Comparison of ENCODE assay signal across 22 cellular contexts in genomic region chr2:156181208-156181607, GRCh38.
DNase-seq lines count a peak whose midpoint lies in the region; ATAC-seq and TF ChIP-seq lines count a peak whose summit lies in the region.
"Had no signal": no experiment of that assay in that cellular context is flagged by ENCODE, and none has a peak within 500 bp of the region (broad histone marks: within the 10 kb centered on the region; RNA-seq: fewer than 3 reads in every experiment).

No MANE protein-coding gene starts in this region.

- intact Hi-C loops in Caco-2 (cut with micrococcal nuclease; ENCODE audit: unreplicated experiment) (no loop called here), colonic mucosa (cut with DNase I) (no loop called here)

- H3K4me1 Mint-ChIP-seq in Caco-2 (ENCODE audit: low read depth, unreplicated experiment): peaks cover 13% of the 10 kb centered on the region

- BruUV-seq in Caco-2 (replicated peaks; lab: Mats Ljungman, UMichigan): no TSS peak

- H3K79me2 ChIP-seq in osteoblast (ENCODE audit: insufficient read depth, low read length): no peaks in the 10 kb centered on the region
- H3K79me2 ChIP-seq: parathyroid adenoma had no signal

- no peaks in the 10 kb centered on the region for H3K27me3 ChIP-seq in Caco-2 (replicated peaks; ENCODE audit: control insufficient read depth, insufficient read depth, low read length)
- no peaks in the 10 kb centered on the region for H3K27me3 ChIP-seq in colonic mucosa
- no peaks in the 10 kb centered on the region for H3K27me3 ChIP-seq in mucosa of stomach (ENCODE audit: control insufficient read depth, insufficient read depth, low read length)
- no peaks in the 10 kb centered on the region for H3K27me3 ChIP-seq in osteoblast (ENCODE audit: insufficient read depth, low read length)
- H3K27me3 ChIP-seq: BLaER1 treated with 17β-estradiol and CSF1 and Interleukin-3, amounts not matched to agents 10 nM and 100 nM; Peyer's patch; SJSA1 had no signal

- no peaks in the 10 kb centered on the region for H3K9me3 Mint-ChIP-seq in Caco-2 (ENCODE audit: unreplicated experiment)
- H3K9me3 Mint-ChIP-seq: natural killer cell treated with Interleukin-12 subunit alpha and Interleukin-12 subunit beta and Interleukin-15 and Interleukin-18, amount 100 ng/mL, for 72 hours had no signal

- H3K4me3 ChIP-seq in Caco-2 (ENCODE audit: low read depth, low read length): no peak overlapping the region
- no peak overlapping the region for H3K4me3 ChIP-seq in colonic mucosa
- H3K4me3 ChIP-seq in mucosa of stomach (ENCODE audit: low read length): no peak overlapping the region
- no peak overlapping the region for H3K4me3 ChIP-seq in osteoblast (ENCODE audit: insufficient read depth, low read length)
- H3K4me3 ChIP-seq: BLaER1 treated with 17β-estradiol and CSF1 and Interleukin-3, amounts not matched to agents 10 nM and 100 nM; Peyer's patch; SJSA1 had no signal

- no peak for TF ChIP-seq POLR2A in erythroblast (IDR thresholded peaks at IDR 0.05; ENCODE audit: low read length)

- no peaks in the 10 kb centered on the region for H3K27me3 Mint-ChIP-seq in Caco-2 (ENCODE audit: insufficient read depth, unreplicated experiment)

- H3K9ac ChIP-seq in colonic mucosa (ENCODE audit: low read depth in 2 of 2, low read length in 2 of 2): peak overlapping the region in 1 of 2 donors; percentile 4
- H3K9ac ChIP-seq in mucosa of stomach (ENCODE audit: low read length): peak overlapping the region; percentile 31
- H3K9ac ChIP-seq: parathyroid adenoma had no signal

- peaks cover 5% of the 10 kb centered on the region for H3K36me3 Mint-ChIP-seq in Caco-2 (ENCODE audit: insufficient read depth, unreplicated experiment)
- H3K36me3 Mint-ChIP-seq: natural killer cell treated with Interleukin-12 subunit alpha and Interleukin-12 subunit beta and Interleukin-15 and Interleukin-18, amount 100 ng/mL, for 72 hours had no signal

- no peak overlapping the region for H3K27ac Mint-ChIP-seq in Caco-2 (ENCODE audit: unreplicated experiment)
- H3K27ac Mint-ChIP-seq: natural killer cell treated with Interleukin-12 subunit alpha and Interleukin-12 subunit beta and Interleukin-15 and Interleukin-18, amount 100 ng/mL, for 72 hours; T-helper 17 cell had no signal

- peak overlapping the region; percentile 52 for H3K4me3 Mint-ChIP-seq in Caco-2 (ENCODE audit: unreplicated experiment)
- H3K4me3 Mint-ChIP-seq: natural killer cell treated with Interleukin-12 subunit alpha and Interleukin-12 subunit beta and Interleukin-15 and Interleukin-18, amount 100 ng/mL, for 72 hours; T-helper 17 cell had no signal

- H3K4me1 ChIP-seq in Caco-2 (peaks cover 19% of the 10 kb centered on the region), colonic mucosa (no peaks in the 10 kb centered on the region), mucosa of stomach (ENCODE audit: control insufficient read depth, insufficient read depth, low read length) (peaks cover 22% of the 10 kb centered on the region), osteoblast (ENCODE audit: insufficient read depth, low read length) (no peaks in the 10 kb centered on the region)
- H3K4me1 ChIP-seq: Peyer's patch, SJSA1 had no signal

- no peak for DNase-seq in Caco-2
- peak; percentile 45 for DNase-seq in NCI-H1048 (lab: John Stamatoyannopoulos, UW)
- no peak for DNase-seq in colonic mucosa
- DNase-seq in osteoblast (ENCODE audit: insufficient read length, low spot score, missing footprints): no peak
- DNase-seq in HuH-7 (ENCODE audit: low spot score): no peak
- no peak for DNase-seq in erythroblast (lab: John Stamatoyannopoulos, UW)
- DNase-seq: activated CD4-positive, alpha-beta T cell treated with anti-CD3 and anti-CD28 coated beads, Interleukin-2, amount 50 U/mL, for 1 hour; activated CD8-positive, alpha-beta memory T cell treated with anti-CD3 and anti-CD28 coated beads, Interleukin-2, amount 50 U/mL, for 4 hours; activated effector memory CD4-positive, alpha-beta T cell treated with anti-CD3 and anti-CD28 coated beads, Interleukin-2, amount 50 U/mL, for 16 hours; effector memory CD4-positive, alpha-beta T cell; GOT3; mesendoderm; NCI-H2171; Peyer's patch; T-helper 17 cell had no signal

- H4K20me1 ChIP-seq in osteoblast (ENCODE audit: insufficient read depth, low read length): no peaks in the 10 kb centered on the region
- H4K20me1 ChIP-seq: BLaER1 treated with 17β-estradiol and CSF1 and Interleukin-3, amounts not matched to agents 10 nM and 100 nM had no signal

- H2AFZ ChIP-seq in osteoblast (ENCODE audit: low read length): no peak overlapping the region

- H3K27ac ChIP-seq in colonic mucosa (peak overlapping the region; percentile 88), osteoblast (ENCODE audit: low read depth, low read length) (no peak overlapping the region)
- H3K27ac ChIP-seq: BLaER1 treated with 17β-estradiol and CSF1 and Interleukin-3, amounts not matched to agents 10 nM and 100 nM; SJSA1 had no signal

- TF ChIP-seq CTCF in Caco-2 (IDR thresholded peaks at IDR 0.05; ENCODE audit: insufficient read depth in 1 of 2, low read depth in 1 of 2, low read length in 1 of 2, severe bottlenecking in 1 of 2, unreplicated experiment in 1 of 2) (no peak), colonic mucosa (IDR thresholded peaks at IDR 0.05) (no peak), osteoblast (IDR thresholded peaks at IDR 0.05; ENCODE audit: extremely low read depth, low read depth, low read length) (no peak)

- ATAC-seq in HG02885 (IDR thresholded peaks at IDR 0.05; ENCODE audit: poor library complexity, unreplicated experiment): no peak
- ATAC-seq: natural killer cell treated with Interleukin-12 subunit alpha and Interleukin-12 subunit beta and Interleukin-15 and Interleukin-18, amount 100 ng/mL, for 72 hours; sciatic nerve; T-helper 17 cell had no signal

- no peak overlapping the region for H3K4me2 ChIP-seq in osteoblast (ENCODE audit: insufficient read depth, low read length)

- POLR2A ChIA-PET in Caco-2 (lab: Charles Lee): interaction anchor here (0.6 kb wide), 1 partner anchor 160 kb away, joined by 3 read pairs; no protein-coding TSS in a partner anchor

- no peaks in the 10 kb centered on the region for H3K9me3 ChIP-seq in Caco-2
- no peaks in the 10 kb centered on the region for H3K9me3 ChIP-seq in colonic mucosa
- H3K9me3 ChIP-seq in mucosa of stomach (ENCODE audit: control insufficient read depth, low read length): no peaks in the 10 kb centered on the region
- H3K9me3 ChIP-seq in osteoblast (ENCODE audit: low read depth, low read length): no peaks in the 10 kb centered on the region
- H3K9me3 ChIP-seq: BLaER1 treated with 17β-estradiol and CSF1 and Interleukin-3, amounts not matched to agents 10 nM and 100 nM; Peyer's patch; SJSA1 had no signal

- CTCF ChIA-PET in Caco-2 (lab: Charles Lee): no interaction called here

- H3K36me3 ChIP-seq in Caco-2 (ENCODE audit: control insufficient read depth, insufficient read depth, low read length) (no peaks in the 10 kb centered on the region; the same call in 1 of the 2 replicates), colonic mucosa (no peaks in the 10 kb centered on the region), mucosa of stomach (ENCODE audit: control insufficient read depth, insufficient read depth, low read length) (no peaks in the 10 kb centered on the region), osteoblast (ENCODE audit: insufficient read depth, low read length) (no peaks in the 10 kb centered on the region)
- H3K36me3 ChIP-seq: BLaER1 treated with 17β-estradiol and CSF1 and Interleukin-3, amounts not matched to agents 10 nM and 100 nM; Peyer's patch; SJSA1 had no signal
